In the genomic region with DNA sequence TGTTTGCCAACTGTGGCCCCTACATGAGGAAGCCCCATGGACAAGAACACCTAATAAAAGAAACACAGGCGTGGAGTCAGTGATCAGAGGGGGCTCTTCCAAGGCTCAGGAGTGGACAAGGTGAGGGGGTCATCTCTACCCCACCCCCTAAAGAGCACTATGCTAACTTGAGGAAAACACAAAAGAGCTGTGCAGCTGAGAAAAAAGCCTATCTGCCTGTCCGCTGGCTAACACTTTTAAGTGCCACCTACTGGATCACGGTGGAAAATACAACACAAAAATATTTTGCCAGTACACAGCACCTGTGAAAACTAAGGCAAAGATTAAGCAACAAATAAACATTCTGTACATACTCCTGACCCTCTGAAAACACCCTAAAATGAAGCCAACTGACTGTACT, we compare ENCODE assay signal across 9 cellular contexts. TPM values are rescaled to one million over a fixed set of nuclear protein-coding genes. Genes with fewer than 3 reads are reported as not detected.
DNase-seq lines count a peak whose midpoint lies in the region; ATAC-seq, FAIRE-seq and TF ChIP-seq lines count a peak whose summit lies in the region.
"Had no signal": no experiment of that assay in that cellular context is flagged by ENCODE, and none has a peak within 500 bp of the region (broad histone marks: within the 10 kb centered on the region; RNA-seq: fewer than 3 reads in every experiment).

No MANE protein-coding gene starts in this region.

- no peaks in the 10 kb centered on the region for H3F3A ChIP-seq in OCI-LY1 (ENCODE audit: insufficient read depth, low read length)

- FAIRE-seq in A549 (lab: Jason Lieb, UNC) (peak; percentile 92), GM12891 (lab: Jason Lieb, UNC) (peak; percentile 51)

- intact Hi-C loops in natural killer cell (cut with micrococcal nuclease): no loop called here

- H3K36me3 Mint-ChIP-seq in natural killer cell: no peaks in the 10 kb centered on the region
- H3K36me3 Mint-ChIP-seq: activated naive CD8-positive, alpha-beta T cell treated with anti-CD3 and anti-CD28 coated beads, Interleukin-2, amount 10 ng/mL, durations not matched to agents 7 days and 5 days had no signal

- TF ChIP-seq EP300 in A549 (IDR thresholded peaks at IDR 0.05) (no peak), gastroesophageal sphincter (IDR thresholded peaks at IDR 0.05) (no peak)

- H3K36me3 ChIP-seq in OCI-LY1 (ENCODE audit: insufficient read depth, low read length) (no peaks in the 10 kb centered on the region), gastroesophageal sphincter (no peaks in the 10 kb centered on the region)

- no peak overlapping the region for H3K4me3 ChIP-seq in A549
- H3K4me3 ChIP-seq in OCI-LY1 (ENCODE audit: low read depth, low read length, poor library complexity, severe bottlenecking): no peak overlapping the region
- no peak overlapping the region for H3K4me3 ChIP-seq in gastroesophageal sphincter

- TF ChIP-seq POLR2A in A549 (IDR thresholded peaks at IDR 0.05; ENCODE audit: low read length) (no peak), GM12891 (IDR thresholded peaks at IDR 0.05; ENCODE audit: low read depth, low read length) (no peak), gastroesophageal sphincter (IDR thresholded peaks at IDR 0.05) (no peak)

- TF ChIP-seq RAD21 in A549 (conservative IDR thresholded peaks at IDR 0.05 in 1 of 2, IDR thresholded peaks at IDR 0.05 in 1 of 2): peak; percentile 21 to 24; a peak in 1 of 5 replicates

- no peaks in the 10 kb centered on the region for H3K79me2 ChIP-seq in OCI-LY1 (ENCODE audit: insufficient read depth, low read length)

- CTCF ChIA-PET in A549 (lab: Yijun Ruan, JAX): interaction anchor here (0.7 to 6.8 kb wide), 11 partner anchors 10 to 218 kb away, joined by 4 to 176 read pairs (median 5); no protein-coding TSS in a partner anchor

- no peaks in the 10 kb centered on the region for H4K20me1 ChIP-seq in OCI-LY1 (ENCODE audit: insufficient read depth, low read length)

- no peak overlapping the region for H3K4me3 Mint-ChIP-seq in natural killer cell
- H3K4me3 Mint-ChIP-seq: activated naive CD8-positive, alpha-beta T cell treated with anti-CD3 and anti-CD28 coated beads, Interleukin-2, amount 10 ng/mL, durations not matched to agents 7 days and 5 days had no signal

- H3K9me2 ChIP-seq in OCI-LY1 (ENCODE audit: low read depth, low read length): no peaks in the 10 kb centered on the region

- DNase-seq in A549 (ENCODE audit: low read depth in 1 of 2, low spot score in 1 of 2): peak in 1 of 2 experiments; percentile 33
- no peak for DNase-seq in GM12891 (ENCODE audit: insufficient read length, low spot score)
- no peak for DNase-seq in stimulated activated CD4-positive, alpha-beta T cell treated with anti-CD3 and anti-CD28 coated beads, Interleukin-2, amount 100 ng/mL, for 48 hours
- DNase-seq in T1000 (lab: John Stamatoyannopoulos, UW): no peak
- DNase-seq in natural killer cell: no peak
- no peak for DNase-seq in mesenteric fat pad (ENCODE audit: low spot score)
- DNase-seq: activated naive CD8-positive, alpha-beta T cell treated with anti-CD3 and anti-CD28 coated beads, Interleukin-2, amount 10 ng/mL, durations not matched to agents 7 days and 5 days had no signal

- peaks cover 0 to 4% of the 10 kb centered on the region in 2 donors for H3K27me3 Mint-ChIP-seq in natural killer cell (ENCODE audit: low read depth in 2 of 2)
- H3K27me3 Mint-ChIP-seq: activated naive CD8-positive, alpha-beta T cell treated with anti-CD3 and anti-CD28 coated beads, Interleukin-2, amount 10 ng/mL, durations not matched to agents 7 days and 5 days had no signal

- ATAC-seq in A549 (peak in 1 of 2 experiments; percentile 69; a peak in 4 of 6 replicates), gastroesophageal sphincter (no peak), natural killer cell (no peak)

- no peaks in the 10 kb centered on the region for H3K4me1 ChIP-seq in A549
- no peaks in the 10 kb centered on the region for H3K4me1 ChIP-seq in OCI-LY1 (ENCODE audit: insufficient read depth, low read length, severe bottlenecking)
- no peaks in the 10 kb centered on the region for H3K4me1 ChIP-seq in gastroesophageal sphincter

- H3K27ac Mint-ChIP-seq in natural killer cell: no peak overlapping the region
- H3K27ac Mint-ChIP-seq: activated naive CD8-positive, alpha-beta T cell treated with anti-CD3 and anti-CD28 coated beads, Interleukin-2, amount 10 ng/mL, durations not matched to agents 7 days and 5 days had no signal

- H3K9me3 ChIP-seq in A549 (no peaks in the 10 kb centered on the region), OCI-LY1 (ENCODE audit: low read length) (no peaks in the 10 kb centered on the region), gastroesophageal sphincter (no peaks in the 10 kb centered on the region)

- 0% methylated on average over 3 of the region's 3 CpGs for WGBS in A549 (ENCODE audit: missing lambda C conversion rate)
- 7 to 8% methylated on average over 2 to 3 of the region's 3 CpGs for WGBS in gastroesophageal sphincter (ENCODE audit: low coverage in 1 of 2), 2 donors

- H3K27me3 ChIP-seq in OCI-LY1 (ENCODE audit: insufficient read depth, low read length) (no peaks in the 10 kb centered on the region), gastroesophageal sphincter (no peaks in the 10 kb centered on the region)

- H2AFZ ChIP-seq in OCI-LY1 (ENCODE audit: low read length): no peak overlapping the region

- H3K9me3 Mint-ChIP-seq in natural killer cell: no peaks in the 10 kb centered on the region
- H3K9me3 Mint-ChIP-seq: activated naive CD8-positive, alpha-beta T cell treated with anti-CD3 and anti-CD28 coated beads, Interleukin-2, amount 10 ng/mL, durations not matched to agents 7 days and 5 days had no signal

- no peaks in the 10 kb centered on the region for H3K4me1 Mint-ChIP-seq in natural killer cell
- H3K4me1 Mint-ChIP-seq: activated naive CD8-positive, alpha-beta T cell treated with anti-CD3 and anti-CD28 coated beads, Interleukin-2, amount 10 ng/mL, durations not matched to agents 7 days and 5 days had no signal

- POLR2A ChIA-PET in A549 (lab: Yijun Ruan, JAX): no interaction called here

- H3K27ac ChIP-seq in A549 (no peak overlapping the region), OCI-LY1 (ENCODE audit: low read depth, low read length, poor library complexity, severe bottlenecking) (no peak overlapping the region), gastroesophageal sphincter (no peak overlapping the region)

- TF ChIP-seq CTCF in A549 (IDR thresholded peaks at IDR 0.05): peak; percentile 49
- peak; percentile 45 for TF ChIP-seq CTCF in OCI-LY1 (IDR thresholded peaks at IDR 0.05; ENCODE audit: low read length)
- TF ChIP-seq CTCF in gastroesophageal sphincter (IDR thresholded peaks at IDR 0.05): peak; percentile 9 to 38 (median 12)
- TF ChIP-seq CTCF in natural killer cell (IDR thresholded peaks at IDR 0.05): no peak

- no peak overlapping the region for H3K9ac ChIP-seq in OCI-LY1 (ENCODE audit: low read length)

- H3K4me2 ChIP-seq in A549 (no peak overlapping the region), OCI-LY1 (ENCODE audit: low read length) (no peak overlapping the region)

TF ChIP-seq in A549, 52 proteins besides CTCF, POLR2A, EP300 and RAD21:
- TF ChIP-seq SMC3 (IDR thresholded peaks at IDR 0.05): peak; percentile 39; the same call in 2 of the 3 replicates
- TF ChIP-seq JUNB (IDR thresholded peaks at IDR 0.05): no peak
- no peak for TF ChIP-seq HDAC2 (IDR thresholded peaks at IDR 0.05)

TF ChIP-seq in GM12891, 5 proteins besides CTCF, POLR2A, EP300 and RAD21:
- no peak for TF ChIP-seq TAF1 (IDR thresholded peaks at IDR 0.05; ENCODE audit: low read depth, low read length)
- TF ChIP-seq PAX5 (IDR thresholded peaks at IDR 0.05; ENCODE audit: insufficient read depth, low read length, severe bottlenecking): no peak
- no peak for TF ChIP-seq SPI1 (IDR thresholded peaks at IDR 0.05; ENCODE audit: low read depth, low read length)
- no peak for TF ChIP-seq POLR2AphosphoS5 (IDR thresholded peaks at IDR 0.05; ENCODE audit: low read depth, low read length)
- TF ChIP-seq POU2F2 (IDR thresholded peaks at IDR 0.05; ENCODE audit: low read depth, low read length): no peak
TF ChIP-seq in GM12891: peak in this region for 0.

RNA-seq across cellular contexts. Expression of gene COBL, which starts 53.1 kb away (rescaled TPM):
- 7.4 and 7.8 TPM in 2 replicates for polyA plus RNA-seq in A549 (2011; rRNA removed)
- polyA plus RNA-seq in A549 (2012; cell fraction: cytosol; rRNA removed): 2.2 TPM in 2 replicates
- 1.8 and 2.1 TPM in 2 replicates for polyA plus RNA-seq in A549 (2012; cell fraction: nucleus; rRNA removed)
- 1.5 to 1.7 TPM (median 1.5 TPM) in 3 replicates for polyA plus RNA-seq in A549 (2017; fragmentation: RNase III; extraction: RNeasy Plus Mini Kit Qiagen cat#74134 plus additional on column Dnase treatment)
- 9.4 and 15.2 TPM in 2 replicates for polyA minus RNA-seq in A549 (2011; rRNA and poly(A)+ RNA removed)
- polyA plus RNA-seq in GM12891 (2012; ENCODE audit: low read depth, missing spikeins): not detected
- 10 to 100 TPM; 17.2 to 59.7 (median 31.0) TPM for total RNA-seq in gastroesophageal sphincter
- total RNA-seq in natural killer cell: not detected
- total RNA-seq in mesenteric fat pad: 9.2 TPM
- total RNA-seq: activated naive CD8-positive, alpha-beta T cell treated with anti-CD3 and anti-CD28 coated beads, Interleukin-2, amount 10 ng/mL, durations not matched to agents 7 days and 5 days had no signal
